ENCODE assay signal across 1 cellular context in genomic region chr2:232668805-232669444, GRCh38.
TF ChIP-seq lines count a peak whose summit lies in the region.

No MANE protein-coding gene starts in this region.

TF ChIP-seq in HepG2, 621 proteins besides CTCF, POLR2A, EP300 and RAD21 (continued from another document):
- TF ChIP-seq ZSCAN5A (CRISPR knock-in tag; IDR thresholded peaks at IDR 0.05; ENCODE audit: borderline replicate concordance), result no peak
- TF ChIP-seq ZNF670 (CRISPR knock-in tag; IDR thresholded peaks at IDR 0.05; ENCODE audit: borderline replicate concordance), result no peak
- TF ChIP-seq HDAC6 (IDR thresholded peaks at IDR 0.05; ENCODE audit: low read depth, low read length), result no peak
- no peak for TF ChIP-seq PREB (CRISPR knock-in tag; IDR thresholded peaks at IDR 0.05)
- no peak for TF ChIP-seq ZFP36L1 (CRISPR knock-in tag; IDR thresholded peaks at IDR 0.05)
- TF ChIP-seq ZNF292 (CRISPR knock-in tag; IDR thresholded peaks at IDR 0.05; ENCODE audit: borderline replicate concordance, low read depth), result no peak
- TF ChIP-seq CAMTA2 (CRISPR knock-in tag; IDR thresholded peaks at IDR 0.05; ENCODE audit: borderline replicate concordance), result no peak
- no peak for TF ChIP-seq ZBTB34 (CRISPR knock-in tag; IDR thresholded peaks at IDR 0.05)
- TF ChIP-seq SRY (CRISPR knock-in tag; IDR thresholded peaks at IDR 0.05), result no peak
- peak; percentile 50; the same call in 1 of the 2 replicates for TF ChIP-seq ZNF501 (CRISPR knock-in tag; IDR thresholded peaks at IDR 0.05)
- TF ChIP-seq SP140L (CRISPR knock-in tag; IDR thresholded peaks at IDR 0.05; ENCODE audit: borderline replicate concordance), result 0 out of 2 replicates have a peak, but pooled peaks have one; percentile 37
- TF ChIP-seq HOMEZ (CRISPR knock-in tag; IDR thresholded peaks at IDR 0.05; ENCODE audit: low read depth), result 0 out of 2 replicates have a peak, but pooled peaks have one; percentile 40
- TF ChIP-seq ZNF562 (CRISPR knock-in tag; IDR thresholded peaks at IDR 0.05; ENCODE audit: borderline replicate concordance), result no peak
- no peak for TF ChIP-seq RAD51 (IDR thresholded peaks at IDR 0.05; ENCODE audit: borderline replicate concordance)
- TF ChIP-seq ZNF318 (CRISPR knock-in tag; IDR thresholded peaks at IDR 0.05), result no peak
- no peak for TF ChIP-seq ZNF382 (CRISPR knock-in tag; IDR thresholded peaks at IDR 0.05; ENCODE audit: borderline replicate concordance)
- TF ChIP-seq STAG1 (CRISPR knock-in tag; IDR thresholded peaks at IDR 0.05), result peak; percentile 87
- no peak for TF ChIP-seq ZSCAN9 (CRISPR knock-in tag; IDR thresholded peaks at IDR 0.05; ENCODE audit: borderline replicate concordance)
- no peak for TF ChIP-seq FOXM1 (CRISPR knock-in tag; IDR thresholded peaks at IDR 0.05)
- TF ChIP-seq ZNF629 (CRISPR knock-in tag; conservative IDR thresholded peaks at IDR 0.05), result no peak
- no peak for TF ChIP-seq KLF15 (CRISPR knock-in tag; IDR thresholded peaks at IDR 0.05; ENCODE audit: borderline replicate concordance)
- no peak for TF ChIP-seq SMAD3 (CRISPR knock-in tag; IDR thresholded peaks at IDR 0.05)
- no peak for TF ChIP-seq ADNP (CRISPR knock-in tag; IDR thresholded peaks at IDR 0.05)
- peak; percentile 48; the same call in 1 of the 2 replicates for TF ChIP-seq ZBTB38 (CRISPR knock-in tag; IDR thresholded peaks at IDR 0.05)
- TF ChIP-seq E2F5 (CRISPR knock-in tag; conservative IDR thresholded peaks at IDR 0.05), result no peak
- TF ChIP-seq TRIM22 (IDR thresholded peaks at IDR 0.05), result no peak
- TF ChIP-seq PAX8 (CRISPR knock-in tag; IDR thresholded peaks at IDR 0.05; ENCODE audit: borderline replicate concordance), result no peak
- no peak for TF ChIP-seq TBX3 (IDR thresholded peaks at IDR 0.05; ENCODE audit: borderline replicate concordance)
- no peak for TF ChIP-seq IRF2 (CRISPR knock-in tag; IDR thresholded peaks at IDR 0.05)
- no peak for TF ChIP-seq NCOR1 (IDR thresholded peaks at IDR 0.05; ENCODE audit: borderline replicate concordance, low read length)
- no peak for TF ChIP-seq HDAC1 (CRISPR knock-in tag; IDR thresholded peaks at IDR 0.05)
- TF ChIP-seq RXRB (CRISPR knock-in tag; IDR thresholded peaks at IDR 0.05; ENCODE audit: borderline replicate concordance), result 0 out of 2 replicates have a peak, but pooled peaks have one; percentile 16
- no peak for TF ChIP-seq NCOA1 (CRISPR knock-in tag; IDR thresholded peaks at IDR 0.05)
- TF ChIP-seq ZNF605 (CRISPR knock-in tag; IDR thresholded peaks at IDR 0.05), result peak; percentile 69; the same call in 1 of the 2 replicates
